Comparison of ENCODE assay signal across 13 cellular contexts in the genomic region with DNA sequence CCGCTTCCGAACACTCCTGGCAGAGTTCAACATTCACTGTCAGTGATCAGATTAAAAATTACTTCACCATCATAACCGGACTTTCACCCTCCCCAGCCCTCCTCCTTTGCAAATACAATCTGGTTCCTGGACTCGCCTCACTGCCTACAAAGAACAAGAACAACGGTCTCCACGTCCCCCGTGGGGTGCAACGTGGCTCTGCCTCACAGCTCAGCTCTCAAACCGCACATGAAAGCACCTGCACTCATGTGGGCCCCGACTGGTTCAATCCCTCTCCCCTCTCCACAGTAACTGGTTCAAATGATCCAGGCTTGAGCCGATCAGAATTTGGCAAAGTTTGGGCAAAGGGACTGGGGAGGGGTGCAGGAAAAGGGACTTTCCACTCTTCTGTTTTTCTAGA. TPM values are rescaled to one million over a fixed set of nuclear protein-coding genes. Genes with fewer than 3 reads are reported as not detected.
DNase-seq lines count a peak whose midpoint lies in the region; ATAC-seq and TF ChIP-seq lines count a peak whose summit lies in the region.
"Had no signal": no experiment of that assay in that cellular context is flagged by ENCODE, and none has a peak within 500 bp of the region (broad histone marks: within the 10 kb centered on the region; RNA-seq: fewer than 3 reads in every experiment).

No MANE protein-coding gene starts in this region.

- TF ChIP-seq POLR2A in Peyer's patch (IDR thresholded peaks at IDR 0.05) (peak in 1 of 2 donors; percentile 43), gastrocnemius medialis (IDR thresholded peaks at IDR 0.05) (no peak)

- ATAC-seq in right cardiac atrium, result peak; percentile 70 to 74
- ATAC-seq in gastrocnemius medialis, result peak; percentile 67 to 74
- ATAC-seq in GM21367 (IDR thresholded peaks at IDR 0.05; ENCODE audit: unreplicated experiment), result no peak
- ATAC-seq: K562 had no signal

- no peaks in the 10 kb centered on the region for H3K9me3 ChIP-seq in Peyer's patch
- no peaks in the 10 kb centered on the region for H3K9me3 ChIP-seq in right cardiac atrium (ENCODE audit: control insufficient read depth, low read length)
- no peaks in the 10 kb centered on the region for H3K9me3 ChIP-seq in gastrocnemius medialis
- H3K9me3 ChIP-seq: BE2C, testis had no signal

- peak; percentile 51 for DNase-seq in GM13976 (ENCODE audit: low spot score)
- peak; percentile 46 to 86 (median 71) for DNase-seq in Peyer's patch
- peak in 2 of 3 donors; percentile 59 to 80 for DNase-seq in right cardiac atrium
- DNase-seq in gastrocnemius medialis, result peak; percentile 33 to 48
- no peak for DNase-seq in NCI-H1092 treated with DMSO at 0.1 percent for 48 hours (lab: John Stamatoyannopoulos, UW)
- DNase-seq in NCI-H2081 treated with DMSO at 0.1 percent for 48 hours (lab: John Stamatoyannopoulos, UW), result no peak
- no peak for DNase-seq in EL
- DNase-seq: activated CD4-positive, CD25-positive, alpha-beta regulatory T cell; BE2C; RPMI8226; testis had no signal

- H3K27ac ChIP-seq in Peyer's patch (peak overlapping the region; percentile 52 to 72 (median 68)), right cardiac atrium (ENCODE audit: low read length) (peak overlapping the region; percentile 73), gastrocnemius medialis (peak overlapping the region; percentile 60 to 78 (median 70))

- in situ Hi-C loops in GM13976 (cut with MboI; ENCODE audit: low sequenced_read_pairs, unreplicated experiment) (no loop called here), gastrocnemius medialis (cut with MboI; ENCODE audit: low sequenced_read_pairs in 4 of 4) (no loop called here)

- peaks cover 0 to 61% (median 0%) of the 10 kb centered on the region in 3 donors for H3K36me3 ChIP-seq in Peyer's patch
- peaks cover 0 to 41% of the 10 kb centered on the region in 2 donors for H3K36me3 ChIP-seq in gastrocnemius medialis
- H3K36me3 ChIP-seq: BE2C had no signal

- TF ChIP-seq CTCF in GM13976 (IDR thresholded peaks at IDR 0.05; ENCODE audit: borderline replicate concordance, control extremely low read depth, extremely low read depth, insufficient read depth, missing control alignments), result no peak
- TF ChIP-seq CTCF in Peyer's patch (IDR thresholded peaks at IDR 0.05), result no peak
- TF ChIP-seq CTCF in gastrocnemius medialis (IDR thresholded peaks at IDR 0.05 in 4 of 5, conservative IDR thresholded peaks at IDR 0.05 in 1 of 5), result no peak

- H3K4me1 ChIP-seq in Peyer's patch (peaks cover 0 to 18% (median 0%) of the 10 kb centered on the region in 4 donors), right cardiac atrium (ENCODE audit: control insufficient read depth, insufficient read depth, low read length) (peaks cover 6% of the 10 kb centered on the region), gastrocnemius medialis (peaks cover 0 to 24% of the 10 kb centered on the region in 2 donors)
- H3K4me1 ChIP-seq: BE2C had no signal

- intact Hi-C loops in right cardiac atrium (cut with DNase I) (no loop called here), gastrocnemius medialis (cut with DNase I; ENCODE audit: low total_unique reads) (no loop called here)

- H3K4me3 ChIP-seq in Peyer's patch (no peak overlapping the region), right cardiac atrium (ENCODE audit: low read length) (no peak overlapping the region), gastrocnemius medialis (no peak overlapping the region)
- H3K4me3 ChIP-seq: K562, testis had no signal

- 37% methylated on average over 11 of the region's 11 CpGs for WGBS in right cardiac atrium

- H3K27me3 ChIP-seq in Peyer's patch, result no peaks in the 10 kb centered on the region
- H3K27me3 ChIP-seq in right cardiac atrium (ENCODE audit: control insufficient read depth, insufficient read depth), result no peaks in the 10 kb centered on the region
- H3K27me3 ChIP-seq in gastrocnemius medialis, result no peaks in the 10 kb centered on the region
- H3K27me3 ChIP-seq: BE2C, testis had no signal

RNA-seq across cellular contexts. Expression of gene ASB13, which starts 21.0 kb away (rescaled TPM):
- total RNA-seq in Peyer's patch, result 10 to 100 TPM; 28.1 to 80.9 (median 61.2) TPM
- total RNA-seq in right cardiac atrium, result 10 to 100 TPM; 15.0 to 20.6 (median 17.5) TPM
- 17.1 TPM for polyA plus RNA-seq in right cardiac atrium
- total RNA-seq in gastrocnemius medialis, result 10 to 100 TPM in 3 of 4 donors, 1 to 10 TPM in 1; 9.6 to 20.0 (median 14.9) TPM

RNA-seq across cellular contexts. Expression of gene TASOR2, which starts 39.3 kb away (rescaled TPM):
- total RNA-seq in Peyer's patch, result 100 to 1,000 TPM in 1 of 4 donors, 10 to 100 TPM in 3; 52.8 to 160 (median 80.7) TPM
- total RNA-seq in right cardiac atrium, result 10 to 100 TPM; 41.1 to 51.7 (median 49.3) TPM
- 9.7 TPM for polyA plus RNA-seq in right cardiac atrium
- 10 to 100 TPM; 32.0 to 78.0 (median 50.0) TPM for total RNA-seq in gastrocnemius medialis

Comparison
In these comparisons a context has a peak if more than half of its experiments do, and no peak if none do; other contexts are left out.
1. DNase-seq: peak in GM13976 (single experiment), Peyer's patch (3 of 3), right cardiac atrium (2 of 3) and gastrocnemius medialis (2 of 2); none in NCI-H1092 treated with DMSO at 0.1 percent for 48 hours (single experiment), NCI-H2081 treated with DMSO at 0.1 percent for 48 hours (single experiment) and EL (single experiment).
2. Peak in every context shown above with its lines, with median percentiles within 50 percentile points of each other: H3K27ac ChIP-seq.